9 cellular contexts compared by ENCODE assay signal in the genomic region with DNA sequence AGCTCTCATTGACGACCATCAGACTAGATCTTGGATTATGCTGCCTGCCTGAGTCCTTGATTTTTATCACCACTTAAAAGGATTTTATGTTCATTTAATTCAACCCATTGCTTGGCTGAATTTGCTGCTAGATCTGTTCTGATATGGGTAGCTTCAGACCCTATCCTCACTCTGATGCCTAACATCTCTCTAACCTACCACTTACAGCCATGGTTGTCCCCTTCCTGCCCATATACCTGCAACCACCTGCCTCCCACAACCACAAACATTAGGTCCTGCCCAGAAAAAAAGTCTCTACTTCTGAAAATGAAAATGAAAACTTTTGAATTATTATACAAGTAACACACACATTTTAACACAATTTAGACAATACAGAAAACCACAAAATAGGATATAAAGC.
"Had no signal": no experiment of that assay in that cellular context is flagged by ENCODE, and none has a peak within 500 bp of the region (broad histone marks: within the 10 kb centered on the region; RNA-seq: fewer than 3 reads in every experiment).

No MANE protein-coding gene starts in this region.

- H3K9me3 Mint-ChIP-seq: GM23338, H9 had no signal

- H2AFZ ChIP-seq: GM23248, GM23338 had no signal

- ATAC-seq: GM23338, HCT116 had no signal

- H3K27ac Mint-ChIP-seq: GM23338, H9, HFFc6 had no signal

- H3K4me1 Mint-ChIP-seq: GM23338 had no signal

- H3K9ac ChIP-seq: GM23248 had no signal

- H3K9me3 ChIP-seq: HAP-1 had no signal

- H3K4me3 ChIP-seq: GM23248, GM23338, HAP-1 had no signal

- H3K27ac ChIP-seq: GM23248 had no signal

- H3K4me2 ChIP-seq: GM23338 had no signal

- H3K36me3 ChIP-seq: HAP-1 had no signal

- DNase-seq: GM23248, GOT3, H7, H9, HCEC 1CT, HFFc6 had no signal

- H3K4me3 Mint-ChIP-seq: GM23338, H9, HFFc6 had no signal
